Comparison of ENCODE assay signal across 15 cellular contexts in genomic region chr13:24273926-24274325, GRCh38. TPM values are rescaled to one million over a fixed set of nuclear protein-coding genes. Genes with fewer than 3 reads are reported as not detected.
DNase-seq lines count a peak whose midpoint lies in the region; ATAC-seq and TF ChIP-seq lines count a peak whose summit lies in the region.
"Had no signal": no experiment of that assay in that cellular context is flagged by ENCODE, and none has a peak within 500 bp of the region (broad histone marks: within the 10 kb centered on the region; RNA-seq: fewer than 3 reads in every experiment).

No MANE protein-coding gene starts in this region.

- peaks cover 40% of the 10 kb centered on the region for H3K4me1 ChIP-seq in DOHH2 (ENCODE audit: control insufficient read depth, low read length)
- peaks cover 72 to 82% of the 10 kb centered on the region in 2 donors for H3K4me1 ChIP-seq in naive thymus-derived CD4-positive, alpha-beta T cell (ENCODE audit: control insufficient read depth in 2 of 2, insufficient read depth in 2 of 2, low read length in 2 of 2)

- H3K79me2 ChIP-seq in DOHH2 (ENCODE audit: control insufficient read depth, low read length), result no peaks in the 10 kb centered on the region

- peak overlapping the region; percentile 3; the same call in 1 of the 2 replicates for H3K27ac ChIP-seq in DOHH2 (ENCODE audit: low read depth, low read length)
- H3K27ac ChIP-seq in naive thymus-derived CD4-positive, alpha-beta T cell (ENCODE audit: low read depth, low read length), result peak overlapping the region; percentile 94

- H3K27ac Mint-ChIP-seq in CD14-positive monocyte, result peak overlapping the region; percentile 82 to 100 (median 95)
- peak overlapping the region; percentile 98 for H3K27ac Mint-ChIP-seq in activated naive CD8-positive, alpha-beta T cell treated with anti-CD3 and anti-CD28 coated beads, Interleukin-2, amount 10 ng/mL, durations not matched to agents 7 days and 5 days
- peak overlapping the region; percentile 97 to 100 (median 99) for H3K27ac Mint-ChIP-seq in naive thymus-derived CD4-positive, alpha-beta T cell

- H3K27me3 Mint-ChIP-seq in CD14-positive monocyte (ENCODE audit: low read depth in 3 of 3), result peaks cover 0 to 7% (median 6%) of the 10 kb centered on the region in 3 donors
- no peaks in the 10 kb centered on the region for H3K27me3 Mint-ChIP-seq in activated naive CD8-positive, alpha-beta T cell treated with anti-CD3 and anti-CD28 coated beads, Interleukin-2, amount 10 ng/mL, durations not matched to agents 7 days and 5 days
- peaks cover 0 to 3% (median 0%) of the 10 kb centered on the region in 5 donors for H3K27me3 Mint-ChIP-seq in naive thymus-derived CD4-positive, alpha-beta T cell

- no peaks in the 10 kb centered on the region for H4K20me1 ChIP-seq in DOHH2 (ENCODE audit: control insufficient read depth, insufficient read depth, low read depth, low read length)

- H3F3A ChIP-seq in DOHH2 (ENCODE audit: control insufficient read depth, insufficient read depth), result no peaks in the 10 kb centered on the region

- H3K4me3 ChIP-seq in DOHH2 (ENCODE audit: low read length), result no peak overlapping the region; the same call in 1 of the 2 replicates
- H3K4me3 ChIP-seq in naive thymus-derived CD4-positive, alpha-beta T cell (ENCODE audit: low read length), result peak overlapping the region; percentile 31
- H3K4me3 ChIP-seq: SK-N-MC had no signal

- H3K9me2 ChIP-seq in DOHH2 (replicated peaks; ENCODE audit: control insufficient read depth, low read length), result no peaks in the 10 kb centered on the region

- H3K9me3 Mint-ChIP-seq in CD14-positive monocyte, result peaks cover 0 to 2% (median 0%) of the 10 kb centered on the region in 7 donors
- no peaks in the 10 kb centered on the region for H3K9me3 Mint-ChIP-seq in activated naive CD8-positive, alpha-beta T cell treated with anti-CD3 and anti-CD28 coated beads, Interleukin-2, amount 10 ng/mL, durations not matched to agents 7 days and 5 days
- peaks cover 0 to 5% (median 0%) of the 10 kb centered on the region in 11 donors for H3K9me3 Mint-ChIP-seq in naive thymus-derived CD4-positive, alpha-beta T cell

- peaks cover 33 to 36% of the 10 kb centered on the region in 2 donors for H3K36me3 Mint-ChIP-seq in CD14-positive monocyte
- H3K36me3 Mint-ChIP-seq in activated naive CD8-positive, alpha-beta T cell treated with anti-CD3 and anti-CD28 coated beads, Interleukin-2, amount 10 ng/mL, durations not matched to agents 7 days and 5 days, result peaks cover 16% of the 10 kb centered on the region
- peaks cover 0 to 14% (median 5%) of the 10 kb centered on the region in 5 donors for H3K36me3 Mint-ChIP-seq in naive thymus-derived CD4-positive, alpha-beta T cell

- peaks cover 4% of the 10 kb centered on the region; the same call in 1 of the 2 replicates for H3K27me3 ChIP-seq in DOHH2 (ENCODE audit: control insufficient read depth, low read length)
- H3K27me3 ChIP-seq in naive thymus-derived CD4-positive, alpha-beta T cell (ENCODE audit: control insufficient read depth in 2 of 2, insufficient read depth in 2 of 2, low read length in 2 of 2), result no peaks in the 10 kb centered on the region

- CTCF ChIA-PET in naive thymus-derived CD4-positive, alpha-beta T cell (lab: Charles Lee), result interaction anchor here (1.1 to 2.1 kb wide), 5 partner anchors 10 to 45 kb away, joined by 3 to 8 read pairs (median 4); no protein-coding TSS in a partner anchor

- no peaks in the 10 kb centered on the region for H3K36me3 ChIP-seq in DOHH2 (ENCODE audit: control insufficient read depth, low read length)
- H3K36me3 ChIP-seq in naive thymus-derived CD4-positive, alpha-beta T cell (ENCODE audit: control insufficient read depth in 2 of 3, insufficient read depth in 3 of 3, low read length in 3 of 3), result no peaks in the 10 kb centered on the region

- POLR2A ChIA-PET in activated naive CD8-positive, alpha-beta T cell treated with anti-CD3 and anti-CD28 coated beads, Interleukin-2, amount 10 ng/mL, durations not matched to agents 7 days and 5 days (lab: Charles Lee), result interaction anchor here (0.5 to 17.7 kb wide), 5 partner anchors 9 to 261 kb away, joined by 3 to 359 read pairs (median 12); no protein-coding TSS in a partner anchor
- POLR2A ChIA-PET in naive thymus-derived CD4-positive, alpha-beta T cell (lab: Charles Lee), result interaction anchor here (1.0 to 12.5 kb wide), 6 partner anchors 10 to 70 kb away, joined by 3 to 637 read pairs (median 4); no protein-coding TSS in a partner anchor

- peaks cover 68% of the 10 kb centered on the region for H3K4me1 Mint-ChIP-seq in CD14-positive monocyte
- peaks cover 72% of the 10 kb centered on the region for H3K4me1 Mint-ChIP-seq in activated naive CD8-positive, alpha-beta T cell treated with anti-CD3 and anti-CD28 coated beads, Interleukin-2, amount 10 ng/mL, durations not matched to agents 7 days and 5 days
- H3K4me1 Mint-ChIP-seq in naive thymus-derived CD4-positive, alpha-beta T cell, result peaks cover 61 to 97% (median 91%) of the 10 kb centered on the region in 7 donors

- peak overlapping the region; percentile 32 for H3K4me2 ChIP-seq in DOHH2 (ENCODE audit: low read length)

- H3K9me3 ChIP-seq in DOHH2 (ENCODE audit: control insufficient read depth, insufficient read depth, low read length), result no peaks in the 10 kb centered on the region
- no peaks in the 10 kb centered on the region for H3K9me3 ChIP-seq in naive thymus-derived CD4-positive, alpha-beta T cell (ENCODE audit: control insufficient read depth in 2 of 3, low read length in 3 of 3)

- no peak for TF ChIP-seq POLR2A in GM18505 (IDR thresholded peaks at IDR 0.05; ENCODE audit: borderline replicate concordance, extremely low read depth, insufficient read depth, insufficient read length)

- no peak for ATAC-seq in activated naive CD8-positive, alpha-beta T cell treated with anti-CD3 and anti-CD28 coated beads, Interleukin-2, amount 10 ng/mL, durations not matched to agents 7 days and 5 days (ENCODE audit: low read depth)
- ATAC-seq in naive thymus-derived CD4-positive, alpha-beta T cell, result no peak
- ATAC-seq in GM18505 (IDR thresholded peaks at IDR 0.05; ENCODE audit: unreplicated experiment), result no peak
- ATAC-seq: HepG2, left colon had no signal

- DNase-seq in CD14-positive monocyte (ENCODE audit: low spot score), result no peak
- DNase-seq in activated naive CD8-positive, alpha-beta T cell treated with anti-CD3 and anti-CD28 coated beads, Interleukin-2, amount 10 ng/mL, durations not matched to agents 7 days and 5 days, result no peak
- DNase-seq in naive thymus-derived CD4-positive, alpha-beta T cell, result no peak
- DNase-seq in C1 segment of cervical spinal cord (lab: John Stamatoyannopoulos, UW), result no peak
- DNase-seq in T1000 (lab: John Stamatoyannopoulos, UW), result no peak
- DNase-seq in Kasumi-1 (lab: John Stamatoyannopoulos, UW), result no peak
- DNase-seq: Calu3, NCI-H1105, NCI-H2227 treated with DMSO at 0.1 percent for 48 hours had no signal

- TF ChIP-seq CTCF in CD14-positive monocyte (IDR thresholded peaks at IDR 0.05) (no peak), DOHH2 (IDR thresholded peaks at IDR 0.05; ENCODE audit: low read depth, low read length, poor library complexity, severe bottlenecking) (no peak)

- intact Hi-C loops in CD14-positive monocyte (cut with micrococcal nuclease), result no loop called here
- intact Hi-C loops in naive thymus-derived CD4-positive, alpha-beta T cell (cut with micrococcal nuclease), result loop anchor here (1.0 to 5.0 kb wide), 4 partner anchors 9 to 897 kb away; partner anchors contain the start of gene C1QTNF9 (in 1 of the 2)

- H3K4me3 Mint-ChIP-seq in CD14-positive monocyte, result peak overlapping the region; percentile 19 to 60
- H3K4me3 Mint-ChIP-seq in activated naive CD8-positive, alpha-beta T cell treated with anti-CD3 and anti-CD28 coated beads, Interleukin-2, amount 10 ng/mL, durations not matched to agents 7 days and 5 days, result peak overlapping the region; percentile 70
- peak overlapping the region; percentile 11 to 96 (median 80) for H3K4me3 Mint-ChIP-seq in naive thymus-derived CD4-positive, alpha-beta T cell

RNA-seq across cellular contexts. Expression of gene C1QTNF9, which starts 35.5 kb away (rescaled TPM):
- polyA plus RNA-seq in CD14-positive monocyte, result not detected
- total RNA-seq in activated naive CD8-positive, alpha-beta T cell treated with anti-CD3 and anti-CD28 coated beads, Interleukin-2, amount 10 ng/mL, durations not matched to agents 7 days and 5 days, result not detected
- total RNA-seq in naive thymus-derived CD4-positive, alpha-beta T cell, result under 1 TPM in 1 of 5 experiments, not detected in 4; 0.19 TPM
- polyA plus RNA-seq in naive thymus-derived CD4-positive, alpha-beta T cell, result not detected
- total RNA-seq: Calu3, HepG2, temporal lobe had no signal
- polyA plus RNA-seq: HepG2 had no signal

Comparison
In these comparisons a context has a peak if more than half of its experiments do, and no peak if none do; other contexts are left out.
1. intact Hi-C loops: an anchor here in naive thymus-derived CD4-positive, alpha-beta T cell (1.0 to 5.0 kb wide); none called in CD14-positive monocyte.